In genomic region chr1:51058863-51059262, GRCh38 we compare ENCODE assay signal across 9 cellular contexts. TPM values are rescaled to one million over a fixed set of nuclear protein-coding genes. Genes with fewer than 3 reads are reported as not detected.
DNase-seq lines count a peak whose midpoint lies in the region; ATAC-seq, FAIRE-seq and TF ChIP-seq lines count a peak whose summit lies in the region.
"Had no signal": no experiment of that assay in that cellular context is flagged by ENCODE, and none has a peak within 500 bp of the region (broad histone marks: within the 10 kb centered on the region; RNA-seq: fewer than 3 reads in every experiment).

No MANE protein-coding gene starts in this region.

- H3K36me3 ChIP-seq in thyroid gland, result no peaks in the 10 kb centered on the region

- H3K27me3 ChIP-seq in thyroid gland, result no peaks in the 10 kb centered on the region

- H3K4me1 ChIP-seq in thyroid gland, result no peaks in the 10 kb centered on the region

- WGBS in thyroid gland, 2 donors, result 57 to 78% methylated on average over 1 to 5 of the region's 5 CpGs

- intact Hi-C loops in left colon (cut with DNase I, micrococcal nuclease) (no loop called here), thyroid gland (cut with DNase I) (no loop called here)

- ATAC-seq in HG02759 (IDR thresholded peaks at IDR 0.05; ENCODE audit: unreplicated experiment) (peak; percentile 40), left colon (peak; percentile 90), GM18873 (IDR thresholded peaks at IDR 0.05; ENCODE audit: low FRiP score, unreplicated experiment) (no peak), HG03039 (IDR thresholded peaks at IDR 0.05; ENCODE audit: unreplicated experiment) (no peak)

- no peak overlapping the region for H3K27ac ChIP-seq in thyroid gland

- no peak overlapping the region for H3K4me3 ChIP-seq in thyroid gland (replicated peaks in 1 of 3)

- TF ChIP-seq CTCF in D721Med (IDR thresholded peaks at IDR 0.05; ENCODE audit: insufficient read depth, missing control alignments) (peak; percentile 12), thyroid gland (IDR thresholded peaks at IDR 0.05) (no peak)

- TF ChIP-seq POLR2A in thyroid gland (IDR thresholded peaks at IDR 0.05), result no peak

- no peak for FAIRE-seq in D721Med (lab: Jason Lieb, UNC)

- H3K9me3 ChIP-seq in thyroid gland, result no peaks in the 10 kb centered on the region

- DNase-seq in D721Med (ENCODE audit: insufficient read length, low spot score), result no peak
- peak; percentile 24 for DNase-seq in amniotic epithelial cell (ENCODE audit: low read depth)
- peak in 1 of 2 donors; percentile 16 for DNase-seq in left colon
- DNase-seq in thyroid gland, result no peak
- DNase-seq in stimulated activated CD4-positive, alpha-beta T cell treated with anti-CD3 and anti-CD28 coated beads, Interleukin-4, amount 100 ng/mL, for 24 hours, result no peak
- DNase-seq: nucleus accumbens had no signal

RNA-seq across cellular contexts. Expression of gene C1orf185, which starts 43.2 kb away (rescaled TPM):
- not detected for total RNA-seq in left colon
- not detected for total RNA-seq in thyroid gland

Comparison
In these comparisons a context has a peak if more than half of its experiments do, and no peak if none do; other contexts are left out.
1. ATAC-seq: peak in HG02759 (single experiment) and left colon (single experiment); none in GM18873 (single experiment) and HG03039 (single experiment).